Comparison of ENCODE assay signal across 8 cellular contexts in the genomic region with DNA sequence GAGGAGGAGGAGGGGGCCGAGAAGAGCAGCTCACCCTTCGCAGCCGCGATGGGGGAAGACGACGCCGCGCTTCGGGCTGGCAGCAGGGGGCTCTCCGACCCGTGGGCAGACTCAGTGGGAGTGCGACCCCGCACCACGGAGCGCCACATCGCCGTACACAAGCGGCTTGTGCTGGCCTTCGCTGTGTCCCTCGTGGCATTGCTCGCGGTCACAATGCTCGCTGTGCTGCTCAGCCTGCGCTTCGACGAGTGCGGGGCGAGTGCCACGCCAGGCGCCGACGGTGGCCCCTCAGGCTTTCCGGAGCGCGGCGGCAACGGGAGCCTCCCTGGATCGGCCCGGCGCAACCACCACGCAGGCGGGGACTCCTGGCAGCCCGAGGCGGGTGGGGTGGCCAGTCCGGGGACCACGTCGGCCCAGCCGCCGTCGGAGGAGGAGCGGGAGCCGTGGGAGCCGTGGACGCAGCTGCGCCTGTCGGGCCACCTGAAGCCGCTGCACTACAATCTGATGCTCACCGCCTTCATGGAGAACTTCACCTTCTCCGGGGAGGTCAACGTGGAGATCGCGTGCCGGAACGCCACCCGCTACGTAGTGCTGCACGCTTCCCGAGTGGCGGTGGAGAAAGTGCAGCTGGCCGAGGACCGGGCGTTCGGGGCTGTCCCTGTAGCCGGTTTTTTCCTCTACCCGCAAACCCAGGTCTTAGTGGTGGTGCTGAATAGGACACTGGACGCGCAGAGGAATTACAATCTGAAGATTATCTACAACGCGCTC. TPM values are rescaled to one million over a fixed set of nuclear protein-coding genes. Genes with fewer than 3 reads are reported as not detected.
DNase-seq lines count a peak whose midpoint lies in the region; ATAC-seq and TF ChIP-seq lines count a peak whose summit lies in the region.

No MANE protein-coding gene starts in this region.

- H3K36me3 ChIP-seq in GM23248 (ENCODE audit: low read depth) (no peaks in the 10 kb centered on the region), adipocyte (ENCODE audit: control insufficient read depth, insufficient read depth, low read length, severe bottlenecking) (no peaks in the 10 kb centered on the region), iPS-18a (ENCODE audit: control insufficient read depth, low read depth, low read length) (no peaks in the 10 kb centered on the region), spleen (no peaks in the 10 kb centered on the region)

- no peaks in the 10 kb centered on the region for H3F3A ChIP-seq in GM23248 (ENCODE audit: insufficient read depth)

- H3K4me3 ChIP-seq in GM23248 = peak overlapping the region; percentile 71
- peak overlapping the region; percentile 93 for H3K4me3 ChIP-seq in adipocyte (ENCODE audit: low read length)
- peak overlapping the region; percentile 74 for H3K4me3 ChIP-seq in iPS-18a (ENCODE audit: low read length)
- peak overlapping the region; percentile 20 to 71 (median 47) for H3K4me3 ChIP-seq in spleen

- H3K9me3 Mint-ChIP-seq in activated CD4-positive, alpha-beta T cell treated with anti-CD3 and anti-CD28 coated beads, Interleukin-2, amount 10 ng/mL, durations not matched to agents 7 days and 5 days = no peaks in the 10 kb centered on the region

- H3K9me2 ChIP-seq in GM23248 (ENCODE audit: insufficient read depth) = no peaks in the 10 kb centered on the region

- H3K27me3 ChIP-seq in GM23248 (replicated peaks; ENCODE audit: insufficient read depth) = peaks cover 33% of the 10 kb centered on the region
- peaks cover 17% of the 10 kb centered on the region for H3K27me3 ChIP-seq in adipocyte (replicated peaks; ENCODE audit: control insufficient read depth, insufficient read depth, low read length)
- H3K27me3 ChIP-seq in iPS-18a (ENCODE audit: control insufficient read depth, insufficient read depth, low read length) = peaks cover 63% of the 10 kb centered on the region
- peaks cover 0 to 81% (median 37%) of the 10 kb centered on the region in 7 donors for H3K27me3 ChIP-seq in spleen (replicated peaks in 1 of 7)

- H2AFZ ChIP-seq in GM23248 = peak overlapping the region; percentile 70

- H3K27ac Mint-ChIP-seq in activated CD4-positive, alpha-beta T cell treated with anti-CD3 and anti-CD28 coated beads, Interleukin-2, amount 10 ng/mL, durations not matched to agents 7 days and 5 days = no peak overlapping the region

- CTCF ChIA-PET in activated CD4-positive, alpha-beta T cell treated with anti-CD3 and anti-CD28 coated beads, Interleukin-2, amount 10 ng/mL, durations not matched to agents 7 days and 5 days (lab: Charles Lee) = no interaction called here

- no peak for TF ChIP-seq CTCF in spleen (IDR thresholded peaks at IDR 0.05 in 8 of 11, conservative IDR thresholded peaks at IDR 0.05 in 3 of 11)

- intact Hi-C loops in spleen (cut with DNase I; ENCODE audit: low total_unique reads) = no loop called here

- peaks cover 6% of the 10 kb centered on the region for H3K4me1 Mint-ChIP-seq in activated CD4-positive, alpha-beta T cell treated with anti-CD3 and anti-CD28 coated beads, Interleukin-2, amount 10 ng/mL, durations not matched to agents 7 days and 5 days

- POLR2A ChIA-PET in activated CD4-positive, alpha-beta T cell treated with anti-CD3 and anti-CD28 coated beads, Interleukin-2, amount 10 ng/mL, durations not matched to agents 7 days and 5 days (lab: Charles Lee) = no interaction called here

- H3K9ac ChIP-seq in GM23248 (peak overlapping the region; percentile 36), adipocyte (ENCODE audit: low read length) (peak overlapping the region; percentile 88), iPS-18a (ENCODE audit: low read length) (no peak overlapping the region)

- H3K4me1 ChIP-seq in GM23248 (ENCODE audit: insufficient read depth) (no peaks in the 10 kb centered on the region), adipocyte (ENCODE audit: control insufficient read depth, insufficient read depth, low read length) (peaks cover 31% of the 10 kb centered on the region), iPS-18a (ENCODE audit: control insufficient read depth, low read depth, low read length) (peaks cover 13% of the 10 kb centered on the region), spleen (peaks cover 0 to 40% (median 24%) of the 10 kb centered on the region in 6 donors)

- in situ Hi-C loops in GM23248 (cut with MboI) = no loop called here

- peaks cover 4% of the 10 kb centered on the region; the same call in 1 of the 2 replicates for H3K79me2 ChIP-seq in GM23248 (ENCODE audit: insufficient read depth)

- no peaks in the 10 kb centered on the region for H4K20me1 ChIP-seq in GM23248 (ENCODE audit: insufficient read depth)

- no peak overlapping the region for H3K27ac ChIP-seq in GM23248
- no peak overlapping the region for H3K27ac ChIP-seq in iPS-18a (ENCODE audit: low read length)
- peak overlapping the region in 7 of 8 donors; percentile 26 to 71 (median 59) for H3K27ac ChIP-seq in spleen

- no peaks in the 10 kb centered on the region for H3K9me3 ChIP-seq in GM23248 (ENCODE audit: low read depth)
- H3K9me3 ChIP-seq in adipocyte (ENCODE audit: control insufficient read depth, low read length) = no peaks in the 10 kb centered on the region
- no peaks in the 10 kb centered on the region for H3K9me3 ChIP-seq in iPS-18a (ENCODE audit: control insufficient read depth, low read depth, low read length)
- H3K9me3 ChIP-seq in spleen = no peaks in the 10 kb centered on the region

- no peak overlapping the region for H3K4me3 Mint-ChIP-seq in activated CD4-positive, alpha-beta T cell treated with anti-CD3 and anti-CD28 coated beads, Interleukin-2, amount 10 ng/mL, durations not matched to agents 7 days and 5 days

- ATAC-seq in HG03025 (IDR thresholded peaks at IDR 0.05; ENCODE audit: low FRiP score, unreplicated experiment) (no peak), HG03521 (IDR thresholded peaks at IDR 0.05; ENCODE audit: unreplicated experiment) (no peak)

- TF ChIP-seq POLR2A in spleen (IDR thresholded peaks at IDR 0.05) = no peak

- H3K36me3 Mint-ChIP-seq in activated CD4-positive, alpha-beta T cell treated with anti-CD3 and anti-CD28 coated beads, Interleukin-2, amount 10 ng/mL, durations not matched to agents 7 days and 5 days (ENCODE audit: low read depth) = no peaks in the 10 kb centered on the region

- H3K27me3 Mint-ChIP-seq in activated CD4-positive, alpha-beta T cell treated with anti-CD3 and anti-CD28 coated beads, Interleukin-2, amount 10 ng/mL, durations not matched to agents 7 days and 5 days = peaks cover 43% of the 10 kb centered on the region

- peak overlapping the region; percentile 16 for H3K4me2 ChIP-seq in GM23248 (ENCODE audit: unreplicated experiment)

- DNase-seq in GM23248 = peak; percentile 40
- DNase-seq in adipocyte (ENCODE audit: low read depth) = peak; percentile 66
- DNase-seq in spleen = peak; percentile 72
- no peak for DNase-seq in activated CD4-positive, alpha-beta T cell treated with anti-CD3 and anti-CD28 coated beads, Interleukin-2, amount 10 ng/mL, durations not matched to agents 7 days and 5 days
- DNase-seq in middle frontal gyrus (ENCODE audit: extremely low spot score, low spot score) = no peak

- 3% methylated on average over 44 to 68 of the region's 79 CpGs for WGBS in GM23248 (ENCODE audit: low coverage in 1 of 2, low lambda C conversion rate in 2 of 2, missing lambda C conversion rate in 2 of 2), 2 experiments
- 4 to 10% (median 4%) methylated on average over 29 to 79 of the region's 79 CpGs for WGBS in spleen, 5 donors

RNA-seq across cellular contexts. Expression of a gene that starts 0.7 kb away (rescaled TPM):
- 2.8 and 9.2 TPM in 2 replicates for total RNA-seq in GM23248 (2014; rRNA removed; shearing (Covaris generic))
- polyA plus RNA-seq in GM23248 (2016; fragmentation: Nextera tagmentation; extraction: Ambion mirVana) (1.4 and 1.5 TPM in 2 replicates), spleen (under 1 TPM; 0.26 to 0.43 (median 0.42) TPM)
- total RNA-seq in spleen = 10 to 100 TPM in 6 of 7 donors, 1 to 10 TPM in 1; 8.6 to 32.7 (median 24.9) TPM
- not detected for total RNA-seq in activated CD4-positive, alpha-beta T cell treated with anti-CD3 and anti-CD28 coated beads, Interleukin-2, amount 10 ng/mL, durations not matched to agents 7 days and 5 days

Comparison
In these comparisons a context has a peak if more than half of its experiments do, and no peak if none do; other contexts are left out.
1. DNase-seq: peak in GM23248 (single experiment), adipocyte (single experiment) and spleen (single experiment); none in activated CD4-positive, alpha-beta T cell treated with anti-CD3 and anti-CD28 coated beads, Interleukin-2, amount 10 ng/mL, durations not matched to agents 7 days and 5 days (single experiment) and middle frontal gyrus (single experiment).
2. H3K27ac ChIP-seq: peak in spleen (7 of 8); none in GM23248 (single experiment) and iPS-18a (single experiment).
3. Peak in every context shown above with its lines, with median percentiles within 50 percentile points of each other: H3K4me3 ChIP-seq.